Comparison of ENCODE assay signal across 10 cellular contexts in the genomic region with DNA sequence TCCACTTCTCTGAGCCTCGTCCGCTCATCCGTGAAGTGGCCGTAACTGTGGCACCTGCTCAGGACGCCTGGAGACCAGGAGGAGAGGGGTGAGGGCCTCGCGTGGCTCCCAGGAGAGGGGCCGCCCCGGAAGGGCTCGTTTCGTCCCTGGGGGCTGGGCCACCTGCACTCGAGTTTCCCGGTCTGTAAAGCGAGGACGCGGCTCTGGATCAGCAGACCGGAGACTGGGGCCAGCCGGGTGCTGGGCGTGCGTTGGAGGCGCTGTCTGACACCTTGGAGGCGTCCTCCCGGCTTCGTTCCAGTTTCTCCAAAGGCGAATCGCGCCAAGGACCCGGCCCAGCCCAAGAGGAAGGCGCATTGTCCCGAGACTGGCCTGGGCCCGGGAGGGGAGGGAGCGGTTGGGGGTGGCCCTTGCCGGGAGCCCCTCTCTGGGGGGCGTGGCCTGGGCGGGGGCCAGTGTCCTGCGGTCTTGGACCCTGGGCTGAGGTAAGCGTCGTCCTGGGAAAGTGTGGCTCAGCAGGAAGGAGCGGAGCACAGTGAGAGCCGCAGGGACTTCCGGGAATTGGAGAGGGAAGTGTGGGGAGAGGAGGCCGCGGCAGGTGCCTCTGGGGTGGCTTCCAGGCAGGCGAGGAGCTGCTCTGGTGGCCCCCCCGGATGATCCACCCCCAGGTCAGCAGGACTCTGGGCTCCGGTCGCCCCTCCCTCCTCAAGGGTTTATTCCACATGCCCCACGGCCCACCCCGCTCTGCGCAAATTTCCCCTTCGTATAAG.
A peak's percentile ranks its signal among the peaks of the same experiment; 100 is the strongest.
DNase-seq lines count a peak whose midpoint lies in the region; ATAC-seq and TF ChIP-seq lines count a peak whose summit lies in the region.
"Had no signal": no experiment of that assay in that cellular context is flagged by ENCODE, and none has a peak within 500 bp of the region (broad histone marks: within the 10 kb centered on the region; RNA-seq: fewer than 3 reads in every experiment).

No MANE protein-coding gene starts in this region.

- H3K4me3 ChIP-seq in iPS-18c (ENCODE audit: insufficient read depth, low read depth, low read length) = peak overlapping the region; percentile 28; the same call in 1 of the 2 replicates
- H3K4me3 ChIP-seq in sigmoid colon = peak overlapping the region in 3 of 4 donors; percentile 18 to 41 (median 40)

- H3K9me3 ChIP-seq in iPS-18c (ENCODE audit: control insufficient read depth, insufficient read depth, low read length) = peaks cover 2% of the 10 kb centered on the region
- H3K9me3 ChIP-seq in sigmoid colon = peaks cover 0 to 7% (median 4%) of the 10 kb centered on the region in 4 donors

- peaks cover 0 to 1% of the 10 kb centered on the region in 2 donors for H3K27me3 Mint-ChIP-seq in T-cell

- DNase-seq in GM10266 (ENCODE audit: extremely low spot score) (peak; percentile 44), T-cell (peak in 8 of 34 experiments; percentile 12 to 31 (median 20)), sigmoid colon (peak; percentile 67), globus pallidus (ENCODE audit: low spot score) (no peak)
- DNase-seq: erythroblast had no signal

- H3K4me1 ChIP-seq in sigmoid colon = peaks cover 0 to 16% (median 14%) of the 10 kb centered on the region in 4 donors

- H3K36me3 Mint-ChIP-seq in T-cell = peaks cover 8% of the 10 kb centered on the region

- CTCF ChIA-PET in T-cell (lab: Charles Lee) = no interaction called here

- peaks cover 25 to 30% (median 28%) of the 10 kb centered on the region in 3 donors for H3K4me1 Mint-ChIP-seq in T-cell

- peaks cover 0 to 26% (median 10%) of the 10 kb centered on the region in 3 donors for H3K27me3 ChIP-seq in sigmoid colon

- TF ChIP-seq CTCF in GM10266 (IDR thresholded peaks at IDR 0.05; ENCODE audit: control insufficient read depth, insufficient read depth, low read depth, missing control alignments) = no peak
- no peak for TF ChIP-seq CTCF in sigmoid colon (IDR thresholded peaks at IDR 0.05)

- H3K4me3 Mint-ChIP-seq in T-cell = peak overlapping the region in 2 of 3 donors; percentile 58 to 79

- no peak for TF ChIP-seq POLR2A in sigmoid colon (IDR thresholded peaks at IDR 0.05)

- TF ChIP-seq EP300 in sigmoid colon (IDR thresholded peaks at IDR 0.05) = no peak

- H3K36me3 ChIP-seq in sigmoid colon = no peaks in the 10 kb centered on the region

- ATAC-seq in T-cell (replicated peaks in 1 of 4) = peak in 1 of 4 experiments; percentile 26
- no peak for ATAC-seq in HG03460 (IDR thresholded peaks at IDR 0.05; ENCODE audit: unreplicated experiment)
- ATAC-seq in GM21447 (IDR thresholded peaks at IDR 0.05; ENCODE audit: unreplicated experiment) = no peak
- no peak for ATAC-seq in HG03378 (IDR thresholded peaks at IDR 0.05; ENCODE audit: unreplicated experiment)

- no peak overlapping the region for H3K27ac Mint-ChIP-seq in T-cell

- intact Hi-C loops in sigmoid colon (cut with DNase I) = no loop called here

- POLR2A ChIA-PET in T-cell (lab: Charles Lee) = interaction anchor here in 1 of 2 donors (0.8 kb wide), 1 partner anchor 12 kb away, joined by 3 read pairs; no protein-coding TSS in a partner anchor

- H3K27ac ChIP-seq in sigmoid colon = no peak overlapping the region
- H3K27ac ChIP-seq: VCaP had no signal

- 30 to 36% methylated on average over 51 of the region's 51 CpGs for WGBS in sigmoid colon, 2 donors

- H3K9me3 Mint-ChIP-seq in T-cell = peaks cover 0 to 15% (median 12%) of the 10 kb centered on the region in 3 donors
